16 cellular contexts compared by ENCODE assay signal in genomic region chr19:55683449-55684261, GRCh38. TPM values are rescaled to one million over a fixed set of nuclear protein-coding genes. Genes with fewer than 3 reads are reported as not detected.
DNase-seq lines count a peak whose midpoint lies in the region; ATAC-seq and TF ChIP-seq lines count a peak whose summit lies in the region.
"Had no signal": no experiment of that assay in that cellular context is flagged by ENCODE, and none has a peak within 500 bp of the region (broad histone marks: within the 10 kb centered on the region; RNA-seq: fewer than 3 reads in every experiment).

No MANE protein-coding gene starts in this region.

- H3K9me2 ChIP-seq in hepatocyte (replicated peaks; ENCODE audit: insufficient read depth) = no peaks in the 10 kb centered on the region

- ATAC-seq in GM19463 (IDR thresholded peaks at IDR 0.05; ENCODE audit: unreplicated experiment) = no peak
- ATAC-seq: CD8-positive, alpha-beta T cell; GM12878 had no signal

- H3K9me3 ChIP-seq in hepatocyte (ENCODE audit: low read depth) = no peaks in the 10 kb centered on the region
- H3K9me3 ChIP-seq: uterus had no signal

- H3K27ac ChIP-seq in C4-2B (peak overlapping the region; percentile 75), hepatocyte (peak overlapping the region; percentile 98)
- H3K27ac ChIP-seq: uterus had no signal

- H3K4me2 ChIP-seq in hepatocyte = peak overlapping the region; percentile 69

- peaks cover 41% of the 10 kb centered on the region for H4K20me1 ChIP-seq in hepatocyte (ENCODE audit: insufficient read depth, poor library complexity, severe bottlenecking)

- no peaks in the 10 kb centered on the region for H3K36me3 ChIP-seq in hepatocyte (replicated peaks; ENCODE audit: insufficient read depth, low read depth)
- H3K36me3 ChIP-seq: uterus had no signal

- peaks cover 32% of the 10 kb centered on the region for H3K36me3 Mint-ChIP-seq in nephron (ENCODE audit: low read depth)

- peaks cover 6% of the 10 kb centered on the region for H3K4me1 Mint-ChIP-seq in nephron

- no peaks in the 10 kb centered on the region for H3K27me3 ChIP-seq in hepatocyte
- H3K27me3 ChIP-seq: uterus had no signal

- no peak overlapping the region for H2AFZ ChIP-seq in hepatocyte

- peak overlapping the region; percentile 90 to 97 (median 95) for H3K27ac Mint-ChIP-seq in nephron
- H3K27ac Mint-ChIP-seq: activated naive CD4-positive, alpha-beta T cell treated with anti-CD3 and anti-CD28 coated beads, Interleukin-2, amount 50 U/mL, for 24 hours; CD8-positive, alpha-beta T cell had no signal

- DNase-seq in NCI-H2196 treated with DMSO at 0.1 percent for 48 hours (lab: John Stamatoyannopoulos, UW; ENCODE audit: unreplicated experiment) = peak; percentile 56
- peak; percentile 73 for DNase-seq in hepatocyte (ENCODE audit: low spot score)
- DNase-seq in C1 segment of cervical spinal cord (lab: John Stamatoyannopoulos, UW) = no peak
- no peak for DNase-seq in NCI-H82 (lab: John Stamatoyannopoulos, UW)
- no peak for DNase-seq in activated CD4-positive, alpha-beta T cell treated with anti-CD3 and anti-CD28 coated beads for 4 hours
- DNase-seq: ACHN; activated CD4-positive, alpha-beta T cell treated with anti-CD3 and anti-CD28 coated beads, Interleukin-2, amount 10 ng/mL, durations not matched to agents 7 days and 5 days; CD8-positive, alpha-beta T cell; NCI-H1105; stimulated activated naive CD4-positive, alpha-beta T cell treated with Interleukin-2 at 50 U/mL for 16 hours; uterus had no signal

- H3K9me3 Mint-ChIP-seq in nephron = no peaks in the 10 kb centered on the region
- H3K9me3 Mint-ChIP-seq: activated CD4-positive, alpha-beta T cell treated with anti-CD3 and anti-CD28 coated beads, Interleukin-2, amount 10 ng/mL, durations not matched to agents 7 days and 5 days; activated naive CD4-positive, alpha-beta T cell treated with anti-CD3 and anti-CD28 coated beads, Interleukin-2, amount 50 U/mL, for 24 hours; CD8-positive, alpha-beta T cell had no signal

- peaks cover 25% of the 10 kb centered on the region for H3K4me1 ChIP-seq in hepatocyte (ENCODE audit: insufficient read depth)
- H3K4me1 ChIP-seq: uterus had no signal

- 67% methylated on average over 22 of the region's 22 CpGs for WGBS in hepatocyte (ENCODE audit: low lambda C conversion rate, missing lambda C conversion rate)

- no peaks in the 10 kb centered on the region for H3K27me3 Mint-ChIP-seq in nephron (ENCODE audit: low read depth)
- H3K27me3 Mint-ChIP-seq: activated CD4-positive, alpha-beta T cell treated with anti-CD3 and anti-CD28 coated beads, Interleukin-2, amount 10 ng/mL, durations not matched to agents 7 days and 5 days; activated naive CD4-positive, alpha-beta T cell treated with anti-CD3 and anti-CD28 coated beads, Interleukin-2, amount 50 U/mL, for 24 hours had no signal

- H3K4me3 ChIP-seq in hepatocyte = no peak overlapping the region
- H3K4me3 ChIP-seq: GM12878, uterus had no signal

- no peak for TF ChIP-seq CTCF in C4-2B (conservative IDR thresholded peaks at IDR 0.05)
- no peak for TF ChIP-seq CTCF in hepatocyte (IDR thresholded peaks at IDR 0.05; ENCODE audit: poor library complexity)
- TF ChIP-seq CTCF in nephron (IDR thresholded peaks at IDR 0.05; ENCODE audit: unreplicated experiment in 3 of 3) = no peak

- peak overlapping the region in 1 of 3 experiments; percentile 41 for H3K4me3 Mint-ChIP-seq in nephron
- H3K4me3 Mint-ChIP-seq: activated CD4-positive, alpha-beta T cell treated with anti-CD3 and anti-CD28 coated beads, Interleukin-2, amount 10 ng/mL, durations not matched to agents 7 days and 5 days; activated naive CD4-positive, alpha-beta T cell treated with anti-CD3 and anti-CD28 coated beads, Interleukin-2, amount 50 U/mL, for 24 hours; CD8-positive, alpha-beta T cell had no signal

- H3K79me2 ChIP-seq in hepatocyte = peaks cover 83% of the 10 kb centered on the region

RNA-seq across cellular contexts. Expression of gene EPN1, which starts 8.6 kb away (rescaled TPM):
- total RNA-seq in hepatocyte = 40.2 and 74.8 TPM in 2 replicates
- polyA plus RNA-seq in hepatocyte = 154 and 165 TPM in 2 replicates

RNA-seq across cellular contexts. Expression of gene U2AF2, which starts 28.8 kb away (rescaled TPM):
- total RNA-seq in hepatocyte = 94.6 and 99.6 TPM in 2 replicates
- 16.1 and 18.0 TPM in 2 replicates for polyA plus RNA-seq in hepatocyte

RNA-seq across cellular contexts. Expression of gene CCDC106, which starts 35.6 kb away (rescaled TPM):
- total RNA-seq in hepatocyte = 13.0 and 18.3 TPM in 2 replicates
- polyA plus RNA-seq in hepatocyte = 30.5 and 31.7 TPM in 2 replicates

RNA-seq across cellular contexts. Expression of gene ZNF581, which starts 40.2 kb away (rescaled TPM):
- total RNA-seq in hepatocyte = 12.2 and 17.3 TPM in 2 replicates
- 14.2 and 22.5 TPM in 2 replicates for polyA plus RNA-seq in hepatocyte

RNA-seq across cellular contexts. Expression of gene ZNF580, which starts 42.9 kb away (rescaled TPM):
- 6.1 and 10.1 TPM in 2 replicates for total RNA-seq in hepatocyte
- polyA plus RNA-seq in hepatocyte = 53.8 and 71.5 TPM in 2 replicates

Comparison
In these comparisons a context has a peak if more than half of its experiments do, and no peak if none do; other contexts are left out.
1. DNase-seq: peak in NCI-H2196 treated with DMSO at 0.1 percent for 48 hours (single experiment) and hepatocyte (single experiment); none in C1 segment of cervical spinal cord (0 of 14), NCI-H82 (single experiment) and activated CD4-positive, alpha-beta T cell treated with anti-CD3 and anti-CD28 coated beads for 4 hours (0 of 2).